27 cellular contexts compared by ENCODE assay signal in genomic region chr10:101965075-101965765, GRCh38.
DNase-seq lines count a peak whose midpoint lies in the region; ATAC-seq and TF ChIP-seq lines count a peak whose summit lies in the region.
"Had no signal": no experiment of that assay in that cellular context is flagged by ENCODE, and none has a peak within 500 bp of the region (broad histone marks: within the 10 kb centered on the region; RNA-seq: fewer than 3 reads in every experiment).

No MANE protein-coding gene starts in this region.

- peak overlapping the region in 2 of 4 donors; percentile 8 to 25 for H3K4me3 Mint-ChIP-seq in IgD-negative memory B cell
- no peak overlapping the region for H3K4me3 Mint-ChIP-seq in activated CD8-positive, alpha-beta T cell treated with anti-CD3 and anti-CD28 coated beads for 36 hours
- no peak overlapping the region for H3K4me3 Mint-ChIP-seq in WTC11
- H3K4me3 Mint-ChIP-seq: activated CD8-positive, alpha-beta memory T cell treated with anti-CD3 and anti-CD28 coated beads, Interleukin-2, amount 10 ng/mL, durations not matched to agents 7 days and 5 days; activated naive CD8-positive, alpha-beta T cell treated with anti-CD3 and anti-CD28 coated beads, Interleukin-2, amount 10 ng/mL, durations not matched to agents 7 days and 5 days; endodermal cell; neural crest cell had no signal

- H3K4me1 Mint-ChIP-seq in IgD-negative memory B cell (peaks cover 41 to 62% (median 61%) of the 10 kb centered on the region in 3 donors), WTC11 (peaks cover 4% of the 10 kb centered on the region)
- peaks cover 23% of the 10 kb centered on the region for H3K4me1 Mint-ChIP-seq in activated CD8-positive, alpha-beta T cell treated with anti-CD3 and anti-CD28 coated beads for 36 hours (ENCODE audit: low read depth)
- H3K4me1 Mint-ChIP-seq: neural crest cell had no signal

- H3K27ac ChIP-seq in 22Rv1 (peak overlapping the region; percentile 56), esophagus muscularis mucosa (replicated peaks in 1 of 4) (peak overlapping the region in 1 of 4 donors; percentile 8)
- H3K27ac ChIP-seq: body of pancreas, KMS-11, PC-9, psoas muscle, SJSA1 had no signal

- H3K9me3 ChIP-seq in esophagus muscularis mucosa = no peaks in the 10 kb centered on the region
- H3K9me3 ChIP-seq: body of pancreas, psoas muscle, SJSA1 had no signal

- DNase-seq in activated CD8-positive, alpha-beta T cell treated with anti-CD3 and anti-CD28 coated beads for 36 hours = no peak
- DNase-seq in left colon (no peak), esophagus muscularis mucosa (ENCODE audit: extremely low spot score) (no peak), NCI-H526 (lab: John Stamatoyannopoulos, UW) (no peak), WTC11 (ENCODE audit: low spot score) (no peak)
- DNase-seq in stimulated activated CD4-positive, alpha-beta T cell treated with anti-CD3 and anti-CD28 coated beads, Interleukin-2, amount 100 ng/mL, for 48 hours = no peak
- DNase-seq: activated CD4-positive, alpha-beta T cell treated with anti-CD3 and anti-CD28 coated beads for 1 hour; activated CD8-positive, alpha-beta memory T cell treated with anti-CD3 and anti-CD28 coated beads, Interleukin-2, amount 10 ng/mL, durations not matched to agents 7 days and 5 days; activated naive CD8-positive, alpha-beta T cell treated with anti-CD3 and anti-CD28 coated beads, Interleukin-2, amount 10 ng/mL, durations not matched to agents 7 days and 5 days; body of pancreas; C1 segment of cervical spinal cord; endodermal cell; foreskin fibroblast; GDM1; kidney glomerular epithelial cell; midbrain; NCI-H1092 treated with DMSO at 0.1 percent for 48 hours; NCI-H748 treated with DMSO at 0.1 percent for 48 hours; PC-9; psoas muscle; substantia nigra had no signal

- no peak for TF ChIP-seq POLR2A in esophagus muscularis mucosa (IDR thresholded peaks at IDR 0.05; ENCODE audit: low read depth)

- no peak for ATAC-seq in activated CD8-positive, alpha-beta T cell treated with anti-CD3 and anti-CD28 coated beads for 36 hours
- ATAC-seq in left colon (peak; percentile 62), WTC11 (no peak)
- ATAC-seq: activated CD8-positive, alpha-beta memory T cell treated with anti-CD3 and anti-CD28 coated beads, Interleukin-2, amount 10 ng/mL, durations not matched to agents 7 days and 5 days; body of pancreas; HCT116; psoas muscle had no signal

- intact Hi-C loops in activated CD8-positive, alpha-beta T cell treated with anti-CD3 and anti-CD28 coated beads for 36 hours (cut with micrococcal nuclease) = no loop called here
- intact Hi-C loops in left colon (cut with DNase I, micrococcal nuclease) = no loop called here
- intact Hi-C loops in esophagus muscularis mucosa (cut with DNase I) = no loop called here

- TF ChIP-seq CTCF in 22Rv1 (IDR thresholded peaks at IDR 0.05) = no peak
- TF ChIP-seq CTCF in activated CD8-positive, alpha-beta T cell treated with anti-CD3 and anti-CD28 coated beads for 36 hours (IDR thresholded peaks at IDR 0.05) = no peak
- TF ChIP-seq CTCF in esophagus muscularis mucosa (IDR thresholded peaks at IDR 0.05) = no peak
- no peak for TF ChIP-seq CTCF in WTC11 (IDR thresholded peaks at IDR 0.05)

- H3K27me3 ChIP-seq in esophagus muscularis mucosa = no peaks in the 10 kb centered on the region
- H3K27me3 ChIP-seq: body of pancreas, SJSA1 had no signal

- H3K4me3 ChIP-seq in esophagus muscularis mucosa = no peak overlapping the region
- H3K4me3 ChIP-seq: body of pancreas, PC-9, psoas muscle, SJSA1 had no signal

- H3K36me3 Mint-ChIP-seq in IgD-negative memory B cell (peaks cover 4% of the 10 kb centered on the region), WTC11 (peaks cover 12% of the 10 kb centered on the region)
- H3K36me3 Mint-ChIP-seq in activated CD8-positive, alpha-beta T cell treated with anti-CD3 and anti-CD28 coated beads for 36 hours (ENCODE audit: low read depth) = peaks cover 23% of the 10 kb centered on the region

- H3K27ac Mint-ChIP-seq in IgD-negative memory B cell (peak overlapping the region; percentile 3 to 69 (median 25)), WTC11 (no peak overlapping the region)
- peak overlapping the region; percentile 3 for H3K27ac Mint-ChIP-seq in activated CD8-positive, alpha-beta T cell treated with anti-CD3 and anti-CD28 coated beads for 36 hours
- H3K27ac Mint-ChIP-seq: activated CD8-positive, alpha-beta memory T cell treated with anti-CD3 and anti-CD28 coated beads, Interleukin-2, amount 10 ng/mL, durations not matched to agents 7 days and 5 days; activated naive CD8-positive, alpha-beta T cell treated with anti-CD3 and anti-CD28 coated beads, Interleukin-2, amount 10 ng/mL, durations not matched to agents 7 days and 5 days had no signal

- TF ChIP-seq EP300 in esophagus muscularis mucosa (IDR thresholded peaks at IDR 0.05) = no peak

- peaks cover 0 to 19% (median 0%) of the 10 kb centered on the region in 4 donors for H3K36me3 ChIP-seq in esophagus muscularis mucosa

- peaks cover 18 to 55% (median 38%) of the 10 kb centered on the region in 4 donors for H3K4me1 ChIP-seq in esophagus muscularis mucosa

- CTCF ChIA-PET in activated CD8-positive, alpha-beta T cell treated with anti-CD3 and anti-CD28 coated beads for 36 hours (lab: Charles Lee) = no interaction called here
- CTCF ChIA-PET in WTC11 (lab: Charles Lee) = no interaction called here

- H3K9me3 Mint-ChIP-seq in IgD-negative memory B cell (peaks cover 0 to 1% (median 0%) of the 10 kb centered on the region in 3 donors), WTC11 (no peaks in the 10 kb centered on the region)
- H3K9me3 Mint-ChIP-seq in activated CD8-positive, alpha-beta T cell treated with anti-CD3 and anti-CD28 coated beads for 36 hours = no peaks in the 10 kb centered on the region
- H3K9me3 Mint-ChIP-seq: activated naive CD8-positive, alpha-beta T cell treated with anti-CD3 and anti-CD28 coated beads, Interleukin-2, amount 10 ng/mL, durations not matched to agents 7 days and 5 days; endodermal cell; neural crest cell had no signal

- 31% methylated on average over 3 of the region's 3 CpGs for WGBS in esophagus muscularis mucosa

- POLR2A ChIA-PET in activated CD8-positive, alpha-beta T cell treated with anti-CD3 and anti-CD28 coated beads for 36 hours (lab: Charles Lee) = no interaction called here
- POLR2A ChIA-PET in WTC11 (lab: Charles Lee) = no interaction called here

- H3K27me3 Mint-ChIP-seq in IgD-negative memory B cell (no peaks in the 10 kb centered on the region), WTC11 (ENCODE audit: low read depth) (no peaks in the 10 kb centered on the region)
- no peaks in the 10 kb centered on the region for H3K27me3 Mint-ChIP-seq in activated CD8-positive, alpha-beta T cell treated with anti-CD3 and anti-CD28 coated beads for 36 hours
- H3K27me3 Mint-ChIP-seq: activated CD8-positive, alpha-beta memory T cell treated with anti-CD3 and anti-CD28 coated beads, Interleukin-2, amount 10 ng/mL, durations not matched to agents 7 days and 5 days; activated naive CD8-positive, alpha-beta T cell treated with anti-CD3 and anti-CD28 coated beads, Interleukin-2, amount 10 ng/mL, durations not matched to agents 7 days and 5 days had no signal

TF ChIP-seq in WTC11, 78 proteins besides CTCF, POLR2A, EP300 and RAD21 (continues in another document):
- TF ChIP-seq HMGXB4 (CRISPR knock-in tag; IDR thresholded peaks at IDR 0.05) (no peak), NFE2L1 (CRISPR knock-in tag; IDR thresholded peaks at IDR 0.05) (no peak), ZNF423 (CRISPR knock-in tag; IDR thresholded peaks at IDR 0.05) (no peak), STAT6 (CRISPR knock-in tag; conservative IDR thresholded peaks at IDR 0.05; ENCODE audit: low read depth) (no peak), ZNF396 (CRISPR knock-in tag; IDR thresholded peaks at IDR 0.05; ENCODE audit: borderline replicate concordance) (no peak), NR3C1 (CRISPR knock-in tag; conservative IDR thresholded peaks at IDR 0.05; ENCODE audit: low read depth) (no peak)
- TF ChIP-seq, protein P1, sequence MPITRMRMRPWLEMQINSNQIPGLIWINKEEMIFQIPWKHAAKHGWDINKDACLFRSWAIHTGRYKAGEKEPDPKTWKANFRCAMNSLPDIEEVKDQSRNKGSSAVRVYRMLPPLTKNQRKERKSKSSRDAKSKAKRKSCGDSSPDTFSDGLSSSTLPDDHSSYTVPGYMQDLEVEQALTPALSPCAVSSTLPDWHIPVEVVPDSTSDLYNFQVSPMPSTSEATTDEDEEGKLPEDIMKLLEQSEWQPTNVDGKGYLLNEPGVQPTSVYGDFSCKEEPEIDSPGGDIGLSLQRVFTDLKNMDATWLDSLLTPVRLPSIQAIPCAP (CRISPR knock-in tag; IDR thresholded peaks at IDR 0.05) = no peak
